Comparison of ENCODE assay signal across 25 cellular contexts in genomic region chr6:167945937-167946485, GRCh38. TPM values are rescaled to one million over a fixed set of nuclear protein-coding genes. Genes with fewer than 3 reads are reported as not detected.
"Had no signal": no experiment of that assay in that cellular context is flagged by ENCODE, and none has a peak within 500 bp of the region (broad histone marks: within the 10 kb centered on the region; RNA-seq: fewer than 3 reads in every experiment).

No MANE protein-coding gene starts in this region.

- DNase-seq: activated CD4-positive, alpha-beta memory T cell treated with anti-CD3 and anti-CD28 coated beads, Interleukin-2, amount 10 ng/mL, durations not matched to agents 7 days and 5 days; activated CD4-positive, alpha-beta T cell treated with anti-CD3 and anti-CD28 coated beads, Interleukin-2, amount 10 ng/mL, durations not matched to agents 24 days and 14 days; activated gamma-delta T cell; activated naive CD4-positive, alpha-beta T cell treated with anti-CD3 and anti-CD28 coated beads, Interleukin-2, amount 50 U/mL, for 16 hours; activated naive CD8-positive, alpha-beta T cell treated with anti-CD3 and anti-CD28 coated beads, Interleukin-2, amount 50 U/mL, for 24 hours; body of pancreas; cortex of kidney; effector CD4-positive, alpha-beta T cell; esophagus squamous epithelium; gastrocnemius medialis; head of caudate nucleus; islet precursor cell; left lung; midbrain; sigmoid colon; stimulated activated CD4-positive, alpha-beta T cell treated with anti-CD3 and anti-CD28 coated beads, Interleukin-4, amount 100 ng/mL, for 1 hour; stimulated activated naive CD4-positive, alpha-beta T cell; SW 1271; T-helper 17 cell had no signal

RNA-seq across cellular contexts. Expression of gene KIF25, which starts 51.5 kb away (rescaled TPM):
- total RNA-seq: activated CD4-positive, alpha-beta memory T cell treated with anti-CD3 and anti-CD28 coated beads, Interleukin-2, amount 10 ng/mL, durations not matched to agents 7 days and 5 days; activated CD4-positive, alpha-beta T cell treated with anti-CD3 and anti-CD28 coated beads, Interleukin-2, amount 10 ng/mL, durations not matched to agents 24 days and 14 days; activated T-helper 1 cell treated with anti-CD3 and anti-CD28 coated beads, Interleukin-12 subunit alpha, Interleukin-12 subunit beta, Interleukin-2, Interleukin-4 antibody, amounts not matched to agents 30 ng/mL and 10 ng/mL and 1 ng/mL, durations not matched to agents 14 hours and 24 hours and 36 hours; endothelial cell of umbilical vein; lung microvascular endothelial cell; natural killer cell treated with Interleukin-12 subunit alpha and Interleukin-12 subunit beta and Interleukin-15 and Interleukin-18, amount 100 ng/mL, for 72 hours; T-helper 17 cell; thoracic aorta; vagina had no signal
